18 cellular contexts compared by ENCODE assay signal in genomic region chr12:45742590-45742989, GRCh38.
"Had no signal": no experiment of that assay in that cellular context is flagged by ENCODE, and none has a peak within 500 bp of the region (broad histone marks: within the 10 kb centered on the region; RNA-seq: fewer than 3 reads in every experiment).

No MANE protein-coding gene starts in this region.

- H2AFZ ChIP-seq: hepatocyte, neural progenitor cell had no signal

- H3K4me2 ChIP-seq: hepatocyte, neural progenitor cell, smooth muscle cell had no signal

- DNase-seq: dermis blood vessel endothelial cell; esophagus squamous epithelium; foreskin fibroblast; head of caudate nucleus; kidney; left cardiac atrium; left ventricle myocardium inferior; lower lobe of right lung; natural killer cell; nucleus accumbens; ovary; right cardiac atrium; stimulated activated CD4-positive, alpha-beta T cell treated with anti-CD3 and anti-CD28 coated beads, Interleukin-2, amount 100 ng/mL, for 48 hours; stimulated activated naive CD4-positive, alpha-beta T cell treated with Interleukin-2 at 50 U/mL for 16 hours had no signal

- ATAC-seq: left cardiac atrium, lower lobe of right lung, right cardiac atrium had no signal

- H3K27ac ChIP-seq: esophagus squamous epithelium, hepatocyte, left ventricle myocardium inferior, lower lobe of right lung, neural progenitor cell, ovary had no signal

- FAIRE-seq: kidney, urothelium cell line had no signal

- H3K4me3 ChIP-seq: esophagus squamous epithelium, hepatocyte, left ventricle myocardium inferior, lower lobe of right lung, neural progenitor cell, ovary, smooth muscle cell had no signal

- H3K27me3 ChIP-seq: esophagus squamous epithelium, hepatocyte, neural progenitor cell, ovary had no signal

- H3K9ac ChIP-seq: neural progenitor cell had no signal

- H3K9me3 ChIP-seq: lower lobe of right lung, ovary had no signal

- H3K36me3 ChIP-seq: lower lobe of right lung, ovary had no signal
